8 cellular contexts compared by ENCODE assay signal in genomic region chr3:130179353-130179965, GRCh38.
DNase-seq lines count a peak whose midpoint lies in the region; ATAC-seq, FAIRE-seq and TF ChIP-seq lines count a peak whose summit lies in the region.
"Not testable (repeated sequence)": the region's sequence is repeated elsewhere in the genome, so short reads cannot be mapped to it uniquely, and the experiment has no call there.

No MANE protein-coding gene starts in this region.

- H3K27ac ChIP-seq in OCI-LY1 (ENCODE audit: low read depth, low read length, poor library complexity, severe bottlenecking); astrocyte (ENCODE audit: low read depth, low read length): not testable (repeated sequence)

- not testable (repeated sequence) for H4K20me1 ChIP-seq in OCI-LY1 (ENCODE audit: insufficient read depth, low read length); astrocyte (ENCODE audit: insufficient read depth, low read length)

- H3K36me3 Mint-ChIP-seq in activated CD4-positive, alpha-beta memory T cell treated with anti-CD3 and anti-CD28 coated beads, Interleukin-2, amount 10 ng/mL, durations not matched to agents 7 days and 5 days (ENCODE audit: low read depth); astrocyte (ENCODE audit: low read depth, unreplicated experiment); natural killer cell: not testable (repeated sequence)

- peaks cover 20% of the 10 kb centered on the region for H3K4me1 ChIP-seq in OCI-LY1 (ENCODE audit: insufficient read depth, low read length, severe bottlenecking)
- H3K4me1 ChIP-seq in astrocyte (ENCODE audit: insufficient read depth, low read length) = not testable (repeated sequence)

- CTCF ChIA-PET in activated CD4-positive, alpha-beta memory T cell treated with anti-CD3 and anti-CD28 coated beads, Interleukin-2, amount 10 ng/mL, durations not matched to agents 7 days and 5 days (lab: Charles Lee) = not testable (repeated sequence)

- not testable (repeated sequence) for H3K27me3 ChIP-seq in OCI-LY1 (ENCODE audit: insufficient read depth, low read length); astrocyte (ENCODE audit: insufficient read depth, low read length)

- H3K9me3 ChIP-seq in OCI-LY1 (ENCODE audit: low read length); astrocyte (ENCODE audit: insufficient read depth, low read depth, low read length): not testable (repeated sequence)

- DNase-seq in GM12891 (ENCODE audit: insufficient read length, low spot score); astrocyte (ENCODE audit: low read depth): not testable (repeated sequence)
- peak; percentile 71 for DNase-seq in activated CD4-positive, alpha-beta memory T cell treated with anti-CD3 and anti-CD28 coated beads, Interleukin-2, amount 10 ng/mL, durations not matched to agents 7 days and 5 days
- DNase-seq in foreskin melanocyte (peak; percentile 50), natural killer cell (peak; percentile 21), urothelium cell line (ENCODE audit: low spot score) (peak; percentile 1)
- DNase-seq in stimulated activated CD4-positive, alpha-beta T cell treated with anti-CD3 and anti-CD28 coated beads, Interleukin-4, amount 100 ng/mL, for 24 hours = peak; percentile 24

- not testable (repeated sequence) for H3K79me2 ChIP-seq in OCI-LY1 (ENCODE audit: insufficient read depth, low read length); astrocyte (ENCODE audit: insufficient read depth, low read length)

- peak overlapping the region; percentile 47 for H3K4me3 ChIP-seq in OCI-LY1 (ENCODE audit: low read depth, low read length, poor library complexity, severe bottlenecking)
- not testable (repeated sequence) for H3K4me3 ChIP-seq in astrocyte (ENCODE audit: insufficient read depth, low read depth, low read length)

- H3K4me3 Mint-ChIP-seq in activated CD4-positive, alpha-beta memory T cell treated with anti-CD3 and anti-CD28 coated beads, Interleukin-2, amount 10 ng/mL, durations not matched to agents 7 days and 5 days = peak overlapping the region; percentile 71
- H3K4me3 Mint-ChIP-seq in astrocyte (ENCODE audit: unreplicated experiment) = not testable (repeated sequence)
- peak overlapping the region; percentile 82 for H3K4me3 Mint-ChIP-seq in natural killer cell

- not testable (repeated sequence) for H3K9me2 ChIP-seq in OCI-LY1 (ENCODE audit: low read depth, low read length)

- not testable (repeated sequence) for FAIRE-seq in GM12891 (lab: Jason Lieb, UNC); astrocyte (lab: Jason Lieb, UNC); urothelium cell line (lab: Jason Lieb, UNC)

- TF ChIP-seq POLR2A in GM12891 (IDR thresholded peaks at IDR 0.05; ENCODE audit: low read depth, low read length) = not testable (repeated sequence)

- peak overlapping the region; percentile 67 for H3K4me2 ChIP-seq in OCI-LY1 (ENCODE audit: low read length)
- H3K4me2 ChIP-seq in astrocyte (ENCODE audit: low read length) = peak overlapping the region; percentile 50

- not testable (repeated sequence) for H3K9me3 Mint-ChIP-seq in activated CD4-positive, alpha-beta memory T cell treated with anti-CD3 and anti-CD28 coated beads, Interleukin-2, amount 10 ng/mL, durations not matched to agents 7 days and 5 days; astrocyte (ENCODE audit: unreplicated experiment); natural killer cell

- H2AFZ ChIP-seq in OCI-LY1 (ENCODE audit: low read length) (peak overlapping the region; percentile 35; the same call in 1 of the 2 replicates), astrocyte (ENCODE audit: low read depth, low read length) (peak overlapping the region; percentile 11)

- H3K36me3 ChIP-seq in OCI-LY1 (ENCODE audit: insufficient read depth, low read length); astrocyte (ENCODE audit: insufficient read depth, low read length): not testable (repeated sequence)

- H3K27me3 Mint-ChIP-seq in activated CD4-positive, alpha-beta memory T cell treated with anti-CD3 and anti-CD28 coated beads, Interleukin-2, amount 10 ng/mL, durations not matched to agents 7 days and 5 days; astrocyte (ENCODE audit: low read depth, unreplicated experiment): not testable (repeated sequence)
- peaks cover 4 to 10% of the 10 kb centered on the region in 2 donors for H3K27me3 Mint-ChIP-seq in natural killer cell (ENCODE audit: low read depth in 2 of 2)

- not testable (repeated sequence) for H3K9ac ChIP-seq in OCI-LY1 (ENCODE audit: low read length); astrocyte (ENCODE audit: low read length)

- H3K4me1 Mint-ChIP-seq in activated CD4-positive, alpha-beta memory T cell treated with anti-CD3 and anti-CD28 coated beads, Interleukin-2, amount 10 ng/mL, durations not matched to agents 7 days and 5 days = peaks cover 26% of the 10 kb centered on the region
- H3K4me1 Mint-ChIP-seq in astrocyte (ENCODE audit: low read depth, unreplicated experiment) (peaks cover 21% of the 10 kb centered on the region), natural killer cell (peaks cover 17 to 18% of the 10 kb centered on the region in 2 donors)

- ATAC-seq in natural killer cell = not testable (repeated sequence)

- peak overlapping the region; percentile 80 for H3K27ac Mint-ChIP-seq in activated CD4-positive, alpha-beta memory T cell treated with anti-CD3 and anti-CD28 coated beads, Interleukin-2, amount 10 ng/mL, durations not matched to agents 7 days and 5 days
- peak overlapping the region; percentile 90 for H3K27ac Mint-ChIP-seq in astrocyte (ENCODE audit: unreplicated experiment)
- H3K27ac Mint-ChIP-seq in natural killer cell = peak overlapping the region; percentile 89 to 91

- POLR2A ChIA-PET in activated CD4-positive, alpha-beta memory T cell treated with anti-CD3 and anti-CD28 coated beads, Interleukin-2, amount 10 ng/mL, durations not matched to agents 7 days and 5 days (lab: Charles Lee) = interaction anchor here (0.9 to 1.0 kb wide), 2 partner anchors 714 to 1202 kb away, joined by 3 read pairs; partner anchors contain the start of genes ATP2C1 and NUDT16

- H3F3A ChIP-seq in OCI-LY1 (ENCODE audit: insufficient read depth, low read length) = not testable (repeated sequence)

- TF ChIP-seq CTCF in OCI-LY1 (IDR thresholded peaks at IDR 0.05; ENCODE audit: low read length); astrocyte (IDR thresholded peaks at IDR 0.05; ENCODE audit: insufficient read depth, low read depth, low read length); natural killer cell (IDR thresholded peaks at IDR 0.05): not testable (repeated sequence)

- intact Hi-C loops in natural killer cell (cut with micrococcal nuclease) = not testable (repeated sequence)

TF ChIP-seq in GM12891, 5 proteins besides CTCF, POLR2A, EP300 and RAD21:
- peak; percentile 27; the same call in 1 of the 2 replicates for TF ChIP-seq SPI1 (IDR thresholded peaks at IDR 0.05; ENCODE audit: low read depth, low read length)
